34 cellular contexts compared by ENCODE assay signal in the genomic region with DNA sequence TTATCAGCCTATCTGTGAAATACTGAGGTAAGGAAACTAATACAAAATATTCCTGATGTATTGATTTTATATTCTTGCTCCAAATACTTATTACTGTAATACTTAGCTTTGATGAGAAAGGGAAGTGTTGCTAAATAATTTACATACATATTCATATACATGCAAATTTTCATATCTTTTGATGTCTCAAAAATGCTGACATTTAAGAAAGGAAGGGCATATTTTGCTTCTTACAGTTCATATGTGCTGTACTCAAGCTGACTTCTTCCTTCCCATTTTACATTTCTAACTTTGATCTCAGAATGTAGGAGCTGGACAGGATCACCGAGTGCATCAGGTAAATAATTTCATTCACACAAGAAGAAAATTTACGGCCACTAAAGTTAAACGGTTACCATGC.
"Had no signal": no experiment of that assay in that cellular context is flagged by ENCODE, and none has a peak within 500 bp of the region (broad histone marks: within the 10 kb centered on the region; RNA-seq: fewer than 3 reads in every experiment).

No MANE protein-coding gene starts in this region.

- H3K27me3 ChIP-seq: adrenal gland, ascending aorta, body of pancreas, brain microvascular endothelial cell, breast epithelium, cardiac muscle cell had no signal

- H3K9me3 ChIP-seq: adrenal gland, ascending aorta, body of pancreas had no signal

- H3K4me1 ChIP-seq: adrenal gland, ascending aorta, body of pancreas, breast epithelium had no signal

- H3K27ac ChIP-seq: adrenal gland, ascending aorta, body of pancreas, brain microvascular endothelial cell, breast epithelium, cardiac muscle cell had no signal

- DNase-seq: activated effector memory CD4-positive, alpha-beta T cell treated with anti-CD3 and anti-CD28 coated beads, Interleukin-2, amount 50 U/mL, for 16 hours; activated effector memory CD4-positive, alpha-beta T cell treated with Interleukin-2 at 50 U/mL for 16 hours; activated gamma-delta T cell; activated gamma-delta T cell treated with Interleukin-2 at 50 U/mL for 16 hours; activated naive CD4-positive, alpha-beta T cell; activated naive CD4-positive, alpha-beta T cell treated with anti-CD3 and anti-CD28 coated beads for 36 hours; activated naive CD4-positive, alpha-beta T cell treated with anti-CD3 and anti-CD28 coated beads, Interleukin-2, amount 10 ng/mL, durations not matched to agents 7 days and 5 days; activated naive CD4-positive, alpha-beta T cell treated with anti-CD3 and anti-CD28 coated beads, Interleukin-2, amount 50 U/mL, for 16 hours; activated naive CD4-positive, alpha-beta T cell treated with Interleukin-2 at 50 U/mL for 16 hours; activated naive CD8-positive, alpha-beta T cell treated with anti-CD3 and anti-CD28 coated beads for 36 hours; activated naive CD8-positive, alpha-beta T cell treated with anti-CD3 and anti-CD28 coated beads, Interleukin-2, amount 10 ng/mL, durations not matched to agents 7 days and 5 days; activated naive CD8-positive, alpha-beta T cell treated with anti-CD3 and anti-CD28 coated beads, Interleukin-2, amount 50 U/mL, for 24 hours; activated T-cell treated with anti-CD3 and anti-CD28 coated beads, Interleukin-2, amount 50 U/mL, for 1 hour; activated T-cell treated with anti-CD3 and anti-CD28 coated beads, Interleukin-2, amount 50 U/mL, for 24 hours; activated T-cell treated with anti-CD3 and anti-CD28 coated beads, Interleukin-2, amount 50 U/mL, for 4 hours; activated T-cell treated with anti-CD3 and anti-CD28 coated beads, Interleukin-2, amount 50 U/mL, for 48 hours; activated T-cell treated with anti-CD3 and anti-CD28 coated beads, Interleukin-2, amount 50 U/mL, for 72 hours; adrenal gland; amniotic stem cell; amygdala; anterior cingulate cortex; aorta; body of pancreas; brain microvascular endothelial cell; caudate nucleus; central memory CD4-positive, alpha-beta T cell; cerebellar nuclear complex had no signal

- H3K36me3 ChIP-seq: adrenal gland, ascending aorta, brain microvascular endothelial cell, breast epithelium, cardiac muscle cell had no signal

- FAIRE-seq: astrocyte, bronchial epithelial cell had no signal

- ATAC-seq: activated naive CD4-positive, alpha-beta T cell treated with anti-CD3 and anti-CD28 coated beads, Interleukin-2, amount 50 U/mL, for 72 hours; activated naive CD8-positive, alpha-beta T cell treated with anti-CD3 and anti-CD28 coated beads, Interleukin-2, amount 50 U/mL, for 24 hours; activated T-cell treated with anti-CD3 and anti-CD28 coated beads, Interleukin-2, amount 50 U/mL, for 4 hours; activated T-cell treated with anti-CD3 and anti-CD28 coated beads, Interleukin-2, amount 50 U/mL, for 72 hours; activated T-helper 17 cell treated with anti-CD3 and anti-CD28 coated beads, Interleukin-2, amount 50 U/mL, for 72 hours; body of pancreas had no signal

- H3K4me3 ChIP-seq: adrenal gland, ascending aorta, body of pancreas, breast epithelium, cardiac muscle cell had no signal
